11 cellular contexts compared by ENCODE assay signal in the genomic region with DNA sequence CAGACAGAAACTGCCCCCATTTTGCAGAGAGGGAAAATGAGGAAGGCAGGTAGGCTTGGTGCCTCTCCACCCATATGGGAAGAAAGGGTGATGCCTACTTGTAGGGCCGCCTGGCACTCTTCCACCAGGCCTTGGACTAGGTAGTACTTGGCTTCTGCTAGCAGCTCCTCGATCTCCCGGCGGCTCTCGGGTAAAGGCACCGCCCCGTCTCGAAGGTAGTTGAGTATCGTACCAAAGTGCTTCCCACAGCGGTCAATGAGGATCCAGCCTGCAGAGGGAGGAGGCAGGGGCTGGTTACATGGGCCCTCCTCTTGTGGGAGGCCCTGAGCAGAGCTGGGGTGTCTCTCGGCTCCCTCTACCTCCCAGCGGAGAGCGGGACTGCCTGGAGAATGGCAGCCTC. TPM values are rescaled to one million over a fixed set of nuclear protein-coding genes. Genes with fewer than 3 reads are reported as not detected.
A peak's percentile ranks its signal among the peaks of the same experiment; 100 is the strongest.
DNase-seq lines count a peak whose midpoint lies in the region; ATAC-seq and TF ChIP-seq lines count a peak whose summit lies in the region.
"Had no signal": no experiment of that assay in that cellular context is flagged by ENCODE, and none has a peak within 500 bp of the region (broad histone marks: within the 10 kb centered on the region; RNA-seq: fewer than 3 reads in every experiment).

No MANE protein-coding gene starts in this region.

- H3K9me3 Mint-ChIP-seq in mesothelial cell of epicardium = no peaks in the 10 kb centered on the region
- H3K9me3 Mint-ChIP-seq in CD8-positive, alpha-beta T cell = no peaks in the 10 kb centered on the region
- H3K9me3 Mint-ChIP-seq: T-cell had no signal

- intact Hi-C loops in CD8-positive, alpha-beta T cell (cut with DNase I, micrococcal nuclease) = no loop called here

- H3K27ac ChIP-seq in HUES64 (ENCODE audit: low read depth, low read length) = peak overlapping the region; percentile 98
- peak overlapping the region; percentile 86 for H3K27ac ChIP-seq in caudate nucleus (ENCODE audit: low read depth, low read length)
- peak overlapping the region; percentile 97 for H3K27ac ChIP-seq in subcutaneous abdominal adipose tissue (ENCODE audit: low read depth, low read length)
- no peak overlapping the region for H3K27ac ChIP-seq in CD8-positive, alpha-beta T cell (ENCODE audit: low read depth, low read length)

- CTCF ChIA-PET in CD8-positive, alpha-beta T cell (lab: Charles Lee) = interaction anchor here (2.1 kb wide), 1 partner anchor 28 kb away, joined by 7 read pairs; no protein-coding TSS in a partner anchor
- CTCF ChIA-PET in GM10248 (lab: Yijun Ruan, JAX) = no interaction called here

- no peak for TF ChIP-seq CTCF in mesothelial cell of epicardium (IDR thresholded peaks at IDR 0.05; ENCODE audit: unreplicated experiment)
- TF ChIP-seq CTCF in CD8-positive, alpha-beta T cell (IDR thresholded peaks at IDR 0.05) = no peak
- TF ChIP-seq CTCF in GM10248 (IDR thresholded peaks at IDR 0.05; ENCODE audit: control extremely low read depth, extremely low read depth, low read depth, missing control alignments) = no peak

- H3K9ac ChIP-seq in HUES64 (ENCODE audit: low read depth, low read length) (no peak overlapping the region), subcutaneous abdominal adipose tissue (ENCODE audit: low read length in 5 of 5) (peak overlapping the region in 4 of 5 donors; percentile 42 to 76 (median 66))

- POLR2A ChIA-PET in CD8-positive, alpha-beta T cell (lab: Charles Lee) = no interaction called here
- POLR2A ChIA-PET in GM10248 (lab: Yijun Ruan, JAX) = no interaction called here

- H3K36me3 ChIP-seq in HUES64 (ENCODE audit: insufficient read depth, low read length) = peaks cover 43% of the 10 kb centered on the region
- peaks cover 16 to 45% (median 36%) of the 10 kb centered on the region in 5 donors for H3K36me3 ChIP-seq in subcutaneous abdominal adipose tissue (ENCODE audit: control insufficient read depth in 5 of 5, insufficient read depth in 5 of 5, low read length in 5 of 5)
- H3K36me3 ChIP-seq in CD8-positive, alpha-beta T cell (ENCODE audit: insufficient read depth, low read length) = peaks cover 28% of the 10 kb centered on the region

- 92% methylated on average over 13 of the region's 13 CpGs for WGBS in HUES64

- H3K27ac Mint-ChIP-seq in mesothelial cell of epicardium = peak overlapping the region; percentile 99
- H3K27ac Mint-ChIP-seq in CD8-positive, alpha-beta T cell = no peak overlapping the region

- H3K4me1 ChIP-seq in HUES64 (ENCODE audit: insufficient read depth, low read length) = peaks cover 81% of the 10 kb centered on the region
- peaks cover 37 to 81% (median 66%) of the 10 kb centered on the region in 5 donors for H3K4me1 ChIP-seq in subcutaneous abdominal adipose tissue (ENCODE audit: control insufficient read depth in 5 of 5, insufficient read depth in 5 of 5, low read length in 5 of 5)
- peaks cover 16% of the 10 kb centered on the region for H3K4me1 ChIP-seq in CD8-positive, alpha-beta T cell (ENCODE audit: insufficient read depth, low read length)

- H3K4me3 ChIP-seq in HUES64 (ENCODE audit: low read length) (no peak overlapping the region), subcutaneous abdominal adipose tissue (ENCODE audit: low read depth in 1 of 5, low read length in 5 of 5) (no peak overlapping the region)
- no peak overlapping the region for H3K4me3 ChIP-seq in CD8-positive, alpha-beta T cell (ENCODE audit: low read depth, low read length)

- no peak for ATAC-seq in CD8-positive, alpha-beta T cell
- ATAC-seq: T-cell had no signal

- no peaks in the 10 kb centered on the region for H3K27me3 ChIP-seq in HUES64 (ENCODE audit: insufficient read depth, low read length)
- no peaks in the 10 kb centered on the region for H3K27me3 ChIP-seq in subcutaneous abdominal adipose tissue (ENCODE audit: control insufficient read depth in 5 of 5, insufficient read depth in 4 of 5, low read length in 5 of 5)
- H3K27me3 ChIP-seq in CD8-positive, alpha-beta T cell (ENCODE audit: insufficient read depth, low read length) = no peaks in the 10 kb centered on the region

- peaks cover 68% of the 10 kb centered on the region for H3K4me1 Mint-ChIP-seq in mesothelial cell of epicardium
- H3K4me1 Mint-ChIP-seq in CD8-positive, alpha-beta T cell (ENCODE audit: low read depth) = peaks cover 45% of the 10 kb centered on the region

- H3K27me3 Mint-ChIP-seq in mesothelial cell of epicardium (ENCODE audit: low read depth) = no peaks in the 10 kb centered on the region
- no peaks in the 10 kb centered on the region for H3K27me3 Mint-ChIP-seq in CD8-positive, alpha-beta T cell (ENCODE audit: low read depth)
- H3K27me3 Mint-ChIP-seq: T-cell had no signal

- no peak overlapping the region for H3K4me3 Mint-ChIP-seq in mesothelial cell of epicardium
- H3K4me3 Mint-ChIP-seq in CD8-positive, alpha-beta T cell = no peak overlapping the region
- H3K4me3 Mint-ChIP-seq: T-cell had no signal

- DNase-seq in caudate nucleus (lab: John Stamatoyannopoulos, UW) (no peak), mesothelial cell of epicardium (ENCODE audit: low spot score in 2 of 2, unreplicated experiment in 2 of 2) (no peak), CD1c-positive myeloid dendritic cell (ENCODE audit: extremely low spot score) (no peak), epidermal melanocyte (ENCODE audit: insufficient read length, low spot score) (no peak), GM10248 (ENCODE audit: extremely low spot score) (no peak)
- DNase-seq in CD8-positive, alpha-beta T cell = no peak
- DNase-seq: activated T-cell treated with anti-CD3 and anti-CD28 coated beads for 4 hours, NCI-H446 treated with DMSO at 0.1 percent for 48 hours, T-cell had no signal

- peaks cover 28% of the 10 kb centered on the region for H3K36me3 Mint-ChIP-seq in mesothelial cell of epicardium
- peaks cover 63% of the 10 kb centered on the region for H3K36me3 Mint-ChIP-seq in CD8-positive, alpha-beta T cell

- H3K9me3 ChIP-seq in HUES64 (ENCODE audit: insufficient read depth, low read depth, low read length) (no peaks in the 10 kb centered on the region), subcutaneous abdominal adipose tissue (ENCODE audit: control insufficient read depth in 5 of 5, low read length in 5 of 5) (no peaks in the 10 kb centered on the region)
- H3K9me3 ChIP-seq in CD8-positive, alpha-beta T cell (ENCODE audit: low read length) = no peaks in the 10 kb centered on the region

RNA-seq across cellular contexts. Expression of gene KCTD10, which starts 16.6 kb away (rescaled TPM):
- polyA plus RNA-seq in HUES64 (2013, experiment 1 of 2) = 44.7 TPM
- polyA plus RNA-seq in HUES64 (2013, experiment 2 of 2) = 36.3 TPM
- total RNA-seq in mesothelial cell of epicardium = 54.0 to 56.2 TPM (median 54.8 TPM) in 3 replicates
- 10 to 100 TPM; 26.2 to 31.3 TPM for total RNA-seq in CD8-positive, alpha-beta T cell

RNA-seq across cellular contexts. Expression of gene UBE3B, which starts 16.9 kb away (rescaled TPM):
- 14.0 TPM for polyA plus RNA-seq in HUES64 (2013, experiment 1 of 2)
- 16.2 TPM for polyA plus RNA-seq in HUES64 (2013, experiment 2 of 2)
- 41.4 to 47.1 TPM (median 42.8 TPM) in 3 replicates for total RNA-seq in mesothelial cell of epicardium
- total RNA-seq in CD8-positive, alpha-beta T cell = 10 to 100 TPM; 16.5 to 17.8 TPM
